In genomic region chr3:179322481-179323196, GRCh38 we compare ENCODE assay signal across 8 cellular contexts. TPM values are rescaled to one million over a fixed set of nuclear protein-coding genes. Genes with fewer than 3 reads are reported as not detected.
DNase-seq lines count a peak whose midpoint lies in the region; ATAC-seq and TF ChIP-seq lines count a peak whose summit lies in the region.

TSS of gene ZNF639 (plus strand) at chr3:179323031. CDS start at chr3:179328294, 5,263 bp downstream.

- peak within 1 kb of the TSS; percentile 96 for H3K27ac ChIP-seq in CD4-positive, CD25-positive, alpha-beta regulatory T cell (ENCODE audit: insufficient read depth, low read length, poor library complexity, severe bottlenecking)
- H3K27ac ChIP-seq in lung (ENCODE audit: low read depth in 1 of 2, low read length in 1 of 2), result peak within 1 kb of the TSS; percentile 88 to 98

- H3K27me3 Mint-ChIP-seq in CD4-positive, CD25-positive, alpha-beta regulatory T cell, result peaks cover 6% of the 10 kb centered on the region
- H3K27me3 Mint-ChIP-seq in activated CD4-positive, alpha-beta memory T cell treated with anti-CD3 and anti-CD28 coated beads for 36 hours, result no peaks in the 10 kb centered on the region

- H3K4me1 Mint-ChIP-seq in CD4-positive, CD25-positive, alpha-beta regulatory T cell, result peaks cover 18 to 43% (median 32%) of the 10 kb centered on the region in 4 donors
- H3K4me1 Mint-ChIP-seq in activated CD4-positive, alpha-beta memory T cell treated with anti-CD3 and anti-CD28 coated beads for 36 hours (ENCODE audit: low read depth), result peaks cover 30% of the 10 kb centered on the region

- POLR2A ChIA-PET in activated CD4-positive, alpha-beta memory T cell treated with anti-CD3 and anti-CD28 coated beads for 36 hours (lab: Charles Lee), result interaction anchor here (0.6 to 2.4 kb wide), 4 partner anchors 25 to 251 kb away, joined by 4 to 11 read pairs (median 4); partner anchors contain the start of genes MFN1, PIK3CA and ZMAT3

- peak within 1 kb of the TSS; percentile 92 to 98 (median 94) for H3K4me3 Mint-ChIP-seq in CD4-positive, CD25-positive, alpha-beta regulatory T cell
- peak within 1 kb of the TSS; percentile 90 for H3K4me3 Mint-ChIP-seq in activated CD4-positive, alpha-beta memory T cell treated with anti-CD3 and anti-CD28 coated beads for 36 hours

- peaks cover 5% of the 10 kb centered on the region for H3K36me3 Mint-ChIP-seq in CD4-positive, CD25-positive, alpha-beta regulatory T cell
- H3K36me3 Mint-ChIP-seq in activated CD4-positive, alpha-beta memory T cell treated with anti-CD3 and anti-CD28 coated beads for 36 hours, result peaks cover 13% of the 10 kb centered on the region

- H3K9me3 ChIP-seq in CD4-positive, CD25-positive, alpha-beta regulatory T cell (ENCODE audit: control insufficient read depth in 2 of 2, low read length in 2 of 2), result no peaks in the 10 kb centered on the region
- H3K9me3 ChIP-seq in lung (ENCODE audit: control insufficient read depth in 2 of 2, insufficient read depth in 1 of 2, low read length in 1 of 2), result no peaks in the 10 kb centered on the region

- peak within 1 kb of the TSS; percentile 98 for H3K4me3 ChIP-seq in CD4-positive, CD25-positive, alpha-beta regulatory T cell (ENCODE audit: low read depth, low read length)
- peak within 1 kb of the TSS; percentile 98 for H3K4me3 ChIP-seq in lung

- H3K27me3 ChIP-seq in CD4-positive, CD25-positive, alpha-beta regulatory T cell (ENCODE audit: control insufficient read depth, insufficient read depth, low read length), result peaks cover 3% of the 10 kb centered on the region
- no peaks in the 10 kb centered on the region for H3K27me3 ChIP-seq in lung (ENCODE audit: control insufficient read depth, insufficient read depth)

- CTCF ChIA-PET in activated CD4-positive, alpha-beta memory T cell treated with anti-CD3 and anti-CD28 coated beads for 36 hours (lab: Charles Lee), result interaction anchor here (1.6 to 2.3 kb wide), 4 partner anchors 8 to 307 kb away, joined by 5 to 24 read pairs (median 13); partner anchors contain the start of gene ZMAT3

- peak; percentile 84 to 85 for ATAC-seq in CD4-positive, CD25-positive, alpha-beta regulatory T cell (ENCODE audit: low read depth in 2 of 2)
- ATAC-seq in GM19351 (IDR thresholded peaks at IDR 0.05; ENCODE audit: unreplicated experiment) (peak; percentile 71), HG03520 (IDR thresholded peaks at IDR 0.05; ENCODE audit: unreplicated experiment) (peak; percentile 76), lung (ENCODE audit: insufficient read depth, low FRiP score) (peak; percentile 86)

- peaks cover 29% of the 10 kb centered on the region for H3K4me1 ChIP-seq in CD4-positive, CD25-positive, alpha-beta regulatory T cell (ENCODE audit: control insufficient read depth, insufficient read depth, low read length, poor library complexity, severe bottlenecking)
- H3K4me1 ChIP-seq in lung (ENCODE audit: control insufficient read depth in 2 of 2, insufficient read depth in 2 of 2, low read length in 2 of 2), result peaks cover 0 to 4% of the 10 kb centered on the region in 2 donors

- peak; percentile 81 to 88 (median 87) for DNase-seq in CD4-positive, CD25-positive, alpha-beta regulatory T cell
- peak; percentile 88 for DNase-seq in NCI-H748 (lab: John Stamatoyannopoulos, UW; ENCODE audit: unreplicated experiment)
- peak; percentile 86 for DNase-seq in activated CD4-positive, alpha-beta memory T cell treated with anti-CD3 and anti-CD28 coated beads for 36 hours
- DNase-seq in ecto neural progenitor cell (ENCODE audit: low spot score), result peak; percentile 93
- DNase-seq in lung (ENCODE audit: low spot score), result peak; percentile 81
- peak; percentile 70 to 74 (median 72) for DNase-seq in stimulated activated CD4-positive, alpha-beta T cell treated with anti-CD3 and anti-CD28 coated beads, TNF-alpha, amount 100 ng/mL, for 4 hours (ENCODE audit: low read depth in 3 of 3)

- H3K36me3 ChIP-seq in CD4-positive, CD25-positive, alpha-beta regulatory T cell (ENCODE audit: control insufficient read depth, insufficient read depth, low read length), result no peaks in the 10 kb centered on the region
- peaks cover 0 to 1% of the 10 kb centered on the region in 2 donors for H3K36me3 ChIP-seq in lung (ENCODE audit: control insufficient read depth in 2 of 2, insufficient read depth in 2 of 2, low read length in 2 of 2)

- H3K9me3 Mint-ChIP-seq in CD4-positive, CD25-positive, alpha-beta regulatory T cell, result no peaks in the 10 kb centered on the region
- H3K9me3 Mint-ChIP-seq in activated CD4-positive, alpha-beta memory T cell treated with anti-CD3 and anti-CD28 coated beads for 36 hours, result no peaks in the 10 kb centered on the region

- TF ChIP-seq CTCF in lung (IDR thresholded peaks at IDR 0.05; ENCODE audit: control extremely low read depth, extremely low read depth), result peak; percentile 36

- intact Hi-C loops in activated CD4-positive, alpha-beta memory T cell treated with anti-CD3 and anti-CD28 coated beads for 36 hours (cut with micrococcal nuclease), result loop anchor here (1.0 to 5.0 kb wide), 4 partner anchors 60 to 282 kb away; partner anchors contain the start of genes MRPL47, NDUFB5 and ZMAT3

- H3K27ac Mint-ChIP-seq in CD4-positive, CD25-positive, alpha-beta regulatory T cell, result peak within 1 kb of the TSS; percentile 91 to 95 (median 92)
- H3K27ac Mint-ChIP-seq in activated CD4-positive, alpha-beta memory T cell treated with anti-CD3 and anti-CD28 coated beads for 36 hours, result peak within 1 kb of the TSS; percentile 93

- 0 to 1% methylated on average over 35 to 69 of the region's 69 CpGs for WGBS in lung, 2 donors

RNA-seq across cellular contexts. Expression of gene ZNF639, which starts in this region (rescaled TPM):
- total RNA-seq in CD4-positive, CD25-positive, alpha-beta regulatory T cell, result 58.8 TPM
- 10 to 100 TPM; 41.9 to 55.0 (median 49.9) TPM for polyA plus RNA-seq in CD4-positive, CD25-positive, alpha-beta regulatory T cell
- total RNA-seq in activated CD4-positive, alpha-beta memory T cell treated with anti-CD3 and anti-CD28 coated beads for 36 hours, result 10 to 100 TPM; 23.5 to 25.0 TPM
- total RNA-seq in lung, result 10 to 100 TPM; 25.2 to 53.3 TPM
- polyA plus RNA-seq in lung, result 10 to 100 TPM; 14.8 to 18.8 TPM

Comparison
In these comparisons a context has a peak if more than half of its experiments do, and no peak if none do; other contexts are left out.
1. Peak in every context shown above with its lines: DNase-seq, ATAC-seq, H3K4me3 ChIP-seq and H3K27ac ChIP-seq.